In the genomic region with DNA sequence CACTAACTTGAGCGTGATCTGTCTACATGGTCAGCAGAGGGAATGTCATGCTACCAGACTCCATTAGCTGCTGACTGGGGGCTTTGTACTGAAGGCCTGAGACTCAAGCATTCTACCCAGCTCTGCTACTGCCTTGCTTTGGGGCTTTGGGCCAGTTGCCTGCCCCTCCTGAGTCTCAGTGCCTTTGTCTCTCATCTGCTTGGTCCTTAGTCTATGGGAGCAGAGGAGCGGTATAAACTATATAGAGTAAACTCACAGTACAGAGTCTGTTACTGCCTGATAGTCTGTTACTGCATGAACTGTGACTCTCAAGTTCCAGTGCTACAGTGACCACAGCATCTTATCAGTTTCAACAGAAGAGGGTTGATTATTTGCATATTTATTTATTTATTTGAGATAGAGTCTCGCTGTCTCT, we compare ENCODE assay signal across 1 cellular context.
TF ChIP-seq lines count a peak whose summit lies in the region.

No MANE protein-coding gene starts in this region.

TF ChIP-seq in K562, 482 proteins besides CTCF, POLR2A, EP300 and RAD21 (continued from another document and continues in another):
- TF ChIP-seq, protein P1, sequence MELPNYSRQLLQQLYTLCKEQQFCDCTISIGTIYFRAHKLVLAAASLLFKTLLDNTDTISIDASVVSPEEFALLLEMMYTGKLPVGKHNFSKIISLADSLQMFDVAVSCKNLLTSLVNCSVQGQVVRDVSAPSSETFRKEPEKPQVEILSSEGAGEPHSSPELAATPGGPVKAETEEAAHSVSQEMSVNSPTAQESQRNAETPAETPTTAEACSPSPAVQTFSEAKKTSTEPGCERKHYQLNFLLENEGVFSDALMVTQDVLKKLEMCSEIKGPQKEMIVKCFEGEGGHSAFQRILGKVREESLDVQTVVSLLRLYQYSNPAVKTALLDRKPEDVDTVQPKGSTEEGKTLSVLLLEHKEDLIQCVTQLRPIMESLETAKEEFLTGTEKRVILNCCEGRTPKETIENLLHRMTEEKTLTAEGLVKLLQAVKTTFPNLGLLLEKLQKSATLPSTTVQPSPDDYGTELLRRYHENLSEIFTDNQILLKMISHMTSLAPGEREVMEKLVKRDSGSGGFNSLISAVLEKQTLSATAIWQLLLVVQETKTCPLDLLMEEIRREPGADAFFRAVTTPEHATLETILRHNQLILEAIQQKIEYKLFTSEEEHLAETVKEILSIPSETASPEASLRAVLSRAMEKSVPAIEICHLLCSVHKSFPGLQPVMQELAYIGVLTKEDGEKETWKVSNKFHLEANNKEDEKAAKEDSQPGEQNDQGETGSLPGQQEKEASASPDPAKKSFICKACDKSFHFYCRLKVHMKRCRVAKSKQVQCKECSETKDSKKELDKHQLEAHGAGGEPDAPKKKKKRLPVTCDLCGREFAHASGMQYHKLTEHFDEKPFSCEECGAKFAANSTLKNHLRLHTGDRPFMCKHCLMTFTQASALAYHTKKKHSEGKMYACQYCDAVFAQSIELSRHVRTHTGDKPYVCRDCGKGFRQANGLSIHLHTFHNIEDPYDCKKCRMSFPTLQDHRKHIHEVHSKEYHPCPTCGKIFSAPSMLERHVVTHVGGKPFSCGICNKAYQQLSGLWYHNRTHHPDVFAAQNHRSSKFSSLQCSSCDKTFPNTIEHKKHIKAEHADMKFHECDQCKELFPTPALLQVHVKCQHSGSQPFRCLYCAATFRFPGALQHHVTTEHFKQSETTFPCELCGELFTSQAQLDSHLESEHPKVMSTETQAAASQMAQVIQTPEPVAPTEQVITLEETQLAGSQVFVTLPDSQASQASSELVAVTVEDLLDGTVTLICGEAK (IDR thresholded peaks at IDR 0.05) = no peak
- TF ChIP-seq, protein P1 (CRISPR knock-in tag; IDR thresholded peaks at IDR 0.05) = no peak
- TF ChIP-seq ZNF212 (CRISPR knock-in tag; IDR thresholded peaks at IDR 0.05) (no peak), SMAD2 (IDR thresholded peaks at IDR 0.05; ENCODE audit: low read depth, low read length) (no peak), NRF1 (conservative IDR thresholded peaks at IDR 0.05 in 1 of 2, IDR thresholded peaks at IDR 0.05 in 1 of 2) (peak in 1 of 2 experiments; percentile 13; a peak in 1 of 4 replicates), RUNX1 (IDR thresholded peaks at IDR 0.05; ENCODE audit: low read depth) (peak; percentile 57; the same call in 1 of the 2 replicates), MXI1 (IDR thresholded peaks at IDR 0.05; ENCODE audit: low read depth, low read length) (no peak), COPS2 (conservative IDR thresholded peaks at IDR 0.05) (no peak), ELF4 (CRISPR knock-in tag; IDR thresholded peaks at IDR 0.05) (no peak), PPARD (CRISPR knock-in tag; IDR thresholded peaks at IDR 0.05) (no peak), FOXK2 (conservative IDR thresholded peaks at IDR 0.05 in 1 of 2, IDR thresholded peaks at IDR 0.05 in 1 of 2; ENCODE audit: low read depth in 2 of 2) (peak in 1 of 2 experiments; percentile 77; a peak in 2 of 4 replicates), ZNF79 (CRISPR knock-in tag; IDR thresholded peaks at IDR 0.05; ENCODE audit: low read depth) (no peak), ELF2 (CRISPR knock-in tag; IDR thresholded peaks at IDR 0.05) (no peak), NBN (IDR thresholded peaks at IDR 0.05; ENCODE audit: low read depth) (peak; percentile 87; the same call in 1 of the 2 replicates), ZKSCAN8 (CRISPR knock-in tag; IDR thresholded peaks at IDR 0.05) (peak; percentile 54; the same call in 1 of the 2 replicates), OTX1 (CRISPR knock-in tag; IDR thresholded peaks at IDR 0.05) (no peak), BHLHE40 (IDR thresholded peaks at IDR 0.05; ENCODE audit: low read length) (0 out of 2 replicates have a peak, but pooled peaks have one; percentile 51), NFE2 (IDR thresholded peaks at IDR 0.05; ENCODE audit: low read depth) (peak; percentile 71), CCAR2 (IDR thresholded peaks at IDR 0.05; ENCODE audit: low read depth, low read length) (no peak), ZNF699 (CRISPR knock-in tag; IDR thresholded peaks at IDR 0.05; ENCODE audit: insufficient replicate concordance) (no peak), ELF1 (tag; IDR thresholded peaks at IDR 0.05) (no peak), SMARCC2 (IDR thresholded peaks at IDR 0.05; ENCODE audit: low read depth) (peak; percentile 95), ZNF584 (CRISPR knock-in tag; IDR thresholded peaks at IDR 0.05; ENCODE audit: low read depth) (no peak), TRIM28 (IDR thresholded peaks at IDR 0.05) (0 out of 2 replicates have a peak, but pooled peaks have one; percentile 34), BCOR (IDR thresholded peaks at IDR 0.05) (peak; percentile 55; the same call in 1 of the 2 replicates), RFX1 (IDR thresholded peaks at IDR 0.05) (no peak), FOSL1 (tag; conservative IDR thresholded peaks at IDR 0.05) (peak; percentile 89), STAT5A (IDR thresholded peaks at IDR 0.05; ENCODE audit: borderline replicate concordance, low read length) (peak; percentile 86), RBFOX2 (IDR thresholded peaks at IDR 0.05; ENCODE audit: low read depth, low read length) (no peak), SIN3B (IDR thresholded peaks at IDR 0.05; ENCODE audit: low read depth) (no peak), CREB1 (IDR thresholded peaks at IDR 0.05) (no peak), CREB1 (CRISPR knock-in tag; IDR thresholded peaks at IDR 0.05) (no peak), NUFIP1 (IDR thresholded peaks at IDR 0.05; ENCODE audit: partially characterized antibody) (no peak)
- TF ChIP-seq, protein P2, sequence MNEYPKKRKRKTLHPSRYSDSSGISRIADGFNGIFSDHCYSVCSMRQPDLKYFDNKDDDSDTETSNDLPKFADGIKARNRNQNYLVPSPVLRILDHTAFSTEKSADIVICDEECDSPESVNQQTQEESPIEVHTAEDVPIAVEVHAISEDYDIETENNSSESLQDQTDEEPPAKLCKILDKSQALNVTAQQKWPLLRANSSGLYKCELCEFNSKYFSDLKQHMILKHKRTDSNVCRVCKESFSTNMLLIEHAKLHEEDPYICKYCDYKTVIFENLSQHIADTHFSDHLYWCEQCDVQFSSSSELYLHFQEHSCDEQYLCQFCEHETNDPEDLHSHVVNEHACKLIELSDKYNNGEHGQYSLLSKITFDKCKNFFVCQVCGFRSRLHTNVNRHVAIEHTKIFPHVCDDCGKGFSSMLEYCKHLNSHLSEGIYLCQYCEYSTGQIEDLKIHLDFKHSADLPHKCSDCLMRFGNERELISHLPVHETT (CRISPR knock-in tag; conservative IDR thresholded peaks at IDR 0.05 in 1 of 2, IDR thresholded peaks at IDR 0.05 in 1 of 2) = 0 out of 4 replicates have a peak, but pooled peaks of 1 of the 2 experiments have one; percentile 54
- TF ChIP-seq, protein P3, sequence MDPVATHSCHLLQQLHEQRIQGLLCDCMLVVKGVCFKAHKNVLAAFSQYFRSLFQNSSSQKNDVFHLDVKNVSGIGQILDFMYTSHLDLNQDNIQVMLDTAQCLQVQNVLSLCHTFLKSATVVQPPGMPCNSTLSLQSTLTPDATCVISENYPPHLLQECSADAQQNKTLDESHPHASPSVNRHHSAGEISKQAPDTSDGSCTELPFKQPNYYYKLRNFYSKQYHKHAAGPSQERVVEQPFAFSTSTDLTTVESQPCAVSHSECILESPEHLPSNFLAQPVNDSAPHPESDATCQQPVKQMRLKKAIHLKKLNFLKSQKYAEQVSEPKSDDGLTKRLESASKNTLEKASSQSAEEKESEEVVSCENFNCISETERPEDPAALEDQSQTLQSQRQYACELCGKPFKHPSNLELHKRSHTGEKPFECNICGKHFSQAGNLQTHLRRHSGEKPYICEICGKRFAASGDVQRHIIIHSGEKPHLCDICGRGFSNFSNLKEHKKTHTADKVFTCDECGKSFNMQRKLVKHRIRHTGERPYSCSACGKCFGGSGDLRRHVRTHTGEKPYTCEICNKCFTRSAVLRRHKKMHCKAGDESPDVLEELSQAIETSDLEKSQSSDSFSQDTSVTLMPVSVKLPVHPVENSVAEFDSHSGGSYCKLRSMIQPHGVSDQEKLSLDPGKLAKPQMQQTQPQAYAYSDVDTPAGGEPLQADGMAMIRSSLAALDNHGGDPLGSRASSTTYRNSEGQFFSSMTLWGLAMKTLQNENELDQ (CRISPR knock-in tag; IDR thresholded peaks at IDR 0.05; ENCODE audit: borderline replicate concordance) = no peak
- TF ChIP-seq, protein P4, sequence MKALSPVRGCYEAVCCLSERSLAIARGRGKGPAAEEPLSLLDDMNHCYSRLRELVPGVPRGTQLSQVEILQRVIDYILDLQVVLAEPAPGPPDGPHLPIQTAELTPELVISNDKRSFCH (CRISPR knock-in tag; IDR thresholded peaks at IDR 0.05) = no peak
- TF ChIP-seq, protein P4 (tag; IDR thresholded peaks at IDR 0.05) = no peak
- TF ChIP-seq, protein P5, sequence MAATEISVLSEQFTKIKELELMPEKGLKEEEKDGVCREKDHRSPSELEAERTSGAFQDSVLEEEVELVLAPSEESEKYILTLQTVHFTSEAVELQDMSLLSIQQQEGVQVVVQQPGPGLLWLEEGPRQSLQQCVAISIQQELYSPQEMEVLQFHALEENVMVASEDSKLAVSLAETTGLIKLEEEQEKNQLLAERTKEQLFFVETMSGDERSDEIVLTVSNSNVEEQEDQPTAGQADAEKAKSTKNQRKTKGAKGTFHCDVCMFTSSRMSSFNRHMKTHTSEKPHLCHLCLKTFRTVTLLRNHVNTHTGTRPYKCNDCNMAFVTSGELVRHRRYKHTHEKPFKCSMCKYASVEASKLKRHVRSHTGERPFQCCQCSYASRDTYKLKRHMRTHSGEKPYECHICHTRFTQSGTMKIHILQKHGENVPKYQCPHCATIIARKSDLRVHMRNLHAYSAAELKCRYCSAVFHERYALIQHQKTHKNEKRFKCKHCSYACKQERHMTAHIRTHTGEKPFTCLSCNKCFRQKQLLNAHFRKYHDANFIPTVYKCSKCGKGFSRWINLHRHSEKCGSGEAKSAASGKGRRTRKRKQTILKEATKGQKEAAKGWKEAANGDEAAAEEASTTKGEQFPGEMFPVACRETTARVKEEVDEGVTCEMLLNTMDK (IDR thresholded peaks at IDR 0.05; ENCODE audit: borderline replicate concordance, insufficient read depth, low read depth, low read length, poor library complexity, severe bottlenecking) = no peak
- TF ChIP-seq, protein P6, sequence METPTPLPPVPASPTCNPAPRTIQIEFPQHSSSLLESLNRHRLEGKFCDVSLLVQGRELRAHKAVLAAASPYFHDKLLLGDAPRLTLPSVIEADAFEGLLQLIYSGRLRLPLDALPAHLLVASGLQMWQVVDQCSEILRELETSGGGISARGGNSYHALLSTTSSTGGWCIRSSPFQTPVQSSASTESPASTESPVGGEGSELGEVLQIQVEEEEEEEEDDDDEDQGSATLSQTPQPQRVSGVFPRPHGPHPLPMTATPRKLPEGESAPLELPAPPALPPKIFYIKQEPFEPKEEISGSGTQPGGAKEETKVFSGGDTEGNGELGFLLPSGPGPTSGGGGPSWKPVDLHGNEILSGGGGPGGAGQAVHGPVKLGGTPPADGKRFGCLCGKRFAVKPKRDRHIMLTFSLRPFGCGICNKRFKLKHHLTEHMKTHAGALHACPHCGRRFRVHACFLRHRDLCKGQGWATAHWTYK (CRISPR knock-in tag; IDR thresholded peaks at IDR 0.05) = no peak
- TF ChIP-seq, protein P7, sequence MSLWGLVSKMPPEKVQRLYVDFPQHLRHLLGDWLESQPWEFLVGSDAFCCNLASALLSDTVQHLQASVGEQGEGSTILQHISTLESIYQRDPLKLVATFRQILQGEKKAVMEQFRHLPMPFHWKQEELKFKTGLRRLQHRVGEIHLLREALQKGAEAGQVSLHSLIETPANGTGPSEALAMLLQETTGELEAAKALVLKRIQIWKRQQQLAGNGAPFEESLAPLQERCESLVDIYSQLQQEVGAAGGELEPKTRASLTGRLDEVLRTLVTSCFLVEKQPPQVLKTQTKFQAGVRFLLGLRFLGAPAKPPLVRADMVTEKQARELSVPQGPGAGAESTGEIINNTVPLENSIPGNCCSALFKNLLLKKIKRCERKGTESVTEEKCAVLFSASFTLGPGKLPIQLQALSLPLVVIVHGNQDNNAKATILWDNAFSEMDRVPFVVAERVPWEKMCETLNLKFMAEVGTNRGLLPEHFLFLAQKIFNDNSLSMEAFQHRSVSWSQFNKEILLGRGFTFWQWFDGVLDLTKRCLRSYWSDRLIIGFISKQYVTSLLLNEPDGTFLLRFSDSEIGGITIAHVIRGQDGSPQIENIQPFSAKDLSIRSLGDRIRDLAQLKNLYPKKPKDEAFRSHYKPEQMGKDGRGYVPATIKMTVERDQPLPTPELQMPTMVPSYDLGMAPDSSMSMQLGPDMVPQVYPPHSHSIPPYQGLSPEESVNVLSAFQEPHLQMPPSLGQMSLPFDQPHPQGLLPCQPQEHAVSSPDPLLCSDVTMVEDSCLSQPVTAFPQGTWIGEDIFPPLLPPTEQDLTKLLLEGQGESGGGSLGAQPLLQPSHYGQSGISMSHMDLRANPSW (CRISPR knock-in tag; IDR thresholded peaks at IDR 0.05) = no peak
